ENCODE assay signal across 25 cellular contexts in genomic region chr22:37927129-37927936, GRCh38. TPM values are rescaled to one million over a fixed set of nuclear protein-coding genes. Genes with fewer than 3 reads are reported as not detected.
"Had no signal": no experiment of that assay in that cellular context is flagged by ENCODE, and none has a peak within 500 bp of the region (broad histone marks: within the 10 kb centered on the region; RNA-seq: fewer than 3 reads in every experiment).

No MANE protein-coding gene starts in this region.

- H3K4me3 Mint-ChIP-seq: activated CD4-positive, alpha-beta memory T cell treated with anti-CD3 and anti-CD28 coated beads, Interleukin-2, amount 10 ng/mL, durations not matched to agents 7 days and 5 days; activated CD4-positive, alpha-beta T cell treated with anti-CD3 and anti-CD28 coated beads for 36 hours; activated naive CD4-positive, alpha-beta T cell treated with anti-CD3 and anti-CD28 coated beads, Interleukin-2, amount 10 ng/mL, durations not matched to agents 7 days and 5 days; activated naive CD8-positive, alpha-beta T cell treated with anti-CD3 and anti-CD28 coated beads for 36 hours; activated T-helper 17 cell treated with anti-CD3 and anti-CD28 coated beads, Interleukin-2, amount 50 U/mL, for 72 hours had no signal

- DNase-seq: activated CD4-positive, alpha-beta memory T cell treated with anti-CD3 and anti-CD28 coated beads, Interleukin-2, amount 10 ng/mL, durations not matched to agents 7 days and 5 days; activated CD4-positive, alpha-beta T cell treated with anti-CD3 and anti-CD28 coated beads for 36 hours; activated CD4-positive, alpha-beta T cell treated with anti-CD3 and anti-CD28 coated beads, Interleukin-2, amount 50 U/mL, for 1 hour; activated gamma-delta T cell; activated naive CD4-positive, alpha-beta T cell treated with anti-CD3 and anti-CD28 coated beads, Interleukin-2, amount 10 ng/mL, durations not matched to agents 7 days and 5 days; activated naive CD8-positive, alpha-beta T cell treated with anti-CD3 and anti-CD28 coated beads for 36 hours; activated T-cell treated with anti-CD3 and anti-CD28 coated beads for 4 hours; activated T-cell treated with anti-CD3 and anti-CD28 coated beads, Interleukin-2, amount 50 U/mL, for 48 hours; caudate nucleus; MG63; MV-4-11; NCI-H1092 treated with DMSO at 0.1 percent for 48 hours; NCI-H1417 treated with DMSO at 0.1 percent for 48 hours; NCI-H1694; NCI-H2029 treated with DMSO at 0.1 percent for 48 hours; NCI-H345; NCI-H510A treated with DMSO at 0.1 percent for 48 hours; NCI-H69; Peyer's patch; SHP77 treated with DMSO at 0.1 percent for 48 hours; T-helper 1 cell; WERI-Rb-1 had no signal

- H3K4me1 Mint-ChIP-seq: activated CD4-positive, alpha-beta memory T cell treated with anti-CD3 and anti-CD28 coated beads, Interleukin-2, amount 10 ng/mL, durations not matched to agents 7 days and 5 days; activated CD4-positive, alpha-beta T cell treated with anti-CD3 and anti-CD28 coated beads for 36 hours; activated naive CD8-positive, alpha-beta T cell treated with anti-CD3 and anti-CD28 coated beads for 36 hours; activated T-helper 17 cell treated with anti-CD3 and anti-CD28 coated beads, Interleukin-2, amount 50 U/mL, for 72 hours had no signal

- H3K27me3 ChIP-seq: MG63, Peyer's patch had no signal

- H3K9me3 ChIP-seq: MG63, Peyer's patch had no signal

- H3K27ac ChIP-seq: Peyer's patch, WERI-Rb-1 had no signal

- ATAC-seq: activated CD4-positive, alpha-beta T cell treated with anti-CD3 and anti-CD28 coated beads for 36 hours; activated T-helper 17 cell treated with anti-CD3 and anti-CD28 coated beads, Interleukin-2, amount 50 U/mL, for 72 hours had no signal

- H3K9me3 Mint-ChIP-seq: activated CD4-positive, alpha-beta memory T cell treated with anti-CD3 and anti-CD28 coated beads, Interleukin-2, amount 10 ng/mL, durations not matched to agents 7 days and 5 days; activated naive CD4-positive, alpha-beta T cell treated with anti-CD3 and anti-CD28 coated beads, Interleukin-2, amount 10 ng/mL, durations not matched to agents 7 days and 5 days; activated naive CD8-positive, alpha-beta T cell treated with anti-CD3 and anti-CD28 coated beads for 36 hours; activated T-helper 17 cell treated with anti-CD3 and anti-CD28 coated beads, Interleukin-2, amount 50 U/mL, for 72 hours had no signal

- H3K4me1 ChIP-seq: Peyer's patch had no signal

- H3K4me3 ChIP-seq: MG63, Peyer's patch had no signal

- H3K27ac Mint-ChIP-seq: activated CD4-positive, alpha-beta memory T cell treated with anti-CD3 and anti-CD28 coated beads, Interleukin-2, amount 10 ng/mL, durations not matched to agents 7 days and 5 days; activated CD4-positive, alpha-beta T cell treated with anti-CD3 and anti-CD28 coated beads for 36 hours; activated naive CD4-positive, alpha-beta T cell treated with anti-CD3 and anti-CD28 coated beads, Interleukin-2, amount 10 ng/mL, durations not matched to agents 7 days and 5 days; activated naive CD8-positive, alpha-beta T cell treated with anti-CD3 and anti-CD28 coated beads for 36 hours had no signal

- H3K27me3 Mint-ChIP-seq: activated CD4-positive, alpha-beta memory T cell treated with anti-CD3 and anti-CD28 coated beads, Interleukin-2, amount 10 ng/mL, durations not matched to agents 7 days and 5 days; activated CD4-positive, alpha-beta T cell treated with anti-CD3 and anti-CD28 coated beads for 36 hours; activated naive CD4-positive, alpha-beta T cell treated with anti-CD3 and anti-CD28 coated beads, Interleukin-2, amount 10 ng/mL, durations not matched to agents 7 days and 5 days; activated naive CD8-positive, alpha-beta T cell treated with anti-CD3 and anti-CD28 coated beads for 36 hours; activated T-helper 17 cell treated with anti-CD3 and anti-CD28 coated beads, Interleukin-2, amount 50 U/mL, for 72 hours had no signal

RNA-seq across cellular contexts. Expression of gene C22orf23, which starts 26.1 kb away (rescaled TPM):
- total RNA-seq: activated CD4-positive, alpha-beta memory T cell treated with anti-CD3 and anti-CD28 coated beads, Interleukin-2, amount 10 ng/mL, durations not matched to agents 7 days and 5 days; T-helper 2 cell treated with Interferon-gamma antibody and Interleukin-4, amounts not matched to agents 100 ng/mL and 5 ng/mL, for 36 hours had no signal

RNA-seq across cellular contexts. Expression of gene SOX10, which starts 57.0 kb away (rescaled TPM):
- total RNA-seq: activated CD4-positive, alpha-beta memory T cell treated with anti-CD3 and anti-CD28 coated beads, Interleukin-2, amount 10 ng/mL, durations not matched to agents 7 days and 5 days; activated CD4-positive, alpha-beta T cell treated with anti-CD3 and anti-CD28 coated beads for 36 hours; activated CD8-positive, alpha-beta memory T cell treated with anti-CD3 and anti-CD28 coated beads for 36 hours; activated naive CD8-positive, alpha-beta T cell treated with anti-CD3 and anti-CD28 coated beads for 36 hours; activated T-helper 17 cell treated with anti-CD3 and anti-CD28 coated beads, Interleukin-2, amount 50 U/mL, for 72 hours; T-helper 2 cell treated with Interferon-gamma antibody and Interleukin-4, amounts not matched to agents 100 ng/mL and 5 ng/mL, for 36 hours had no signal
